8 cellular contexts compared by ENCODE assay signal in the genomic region with DNA sequence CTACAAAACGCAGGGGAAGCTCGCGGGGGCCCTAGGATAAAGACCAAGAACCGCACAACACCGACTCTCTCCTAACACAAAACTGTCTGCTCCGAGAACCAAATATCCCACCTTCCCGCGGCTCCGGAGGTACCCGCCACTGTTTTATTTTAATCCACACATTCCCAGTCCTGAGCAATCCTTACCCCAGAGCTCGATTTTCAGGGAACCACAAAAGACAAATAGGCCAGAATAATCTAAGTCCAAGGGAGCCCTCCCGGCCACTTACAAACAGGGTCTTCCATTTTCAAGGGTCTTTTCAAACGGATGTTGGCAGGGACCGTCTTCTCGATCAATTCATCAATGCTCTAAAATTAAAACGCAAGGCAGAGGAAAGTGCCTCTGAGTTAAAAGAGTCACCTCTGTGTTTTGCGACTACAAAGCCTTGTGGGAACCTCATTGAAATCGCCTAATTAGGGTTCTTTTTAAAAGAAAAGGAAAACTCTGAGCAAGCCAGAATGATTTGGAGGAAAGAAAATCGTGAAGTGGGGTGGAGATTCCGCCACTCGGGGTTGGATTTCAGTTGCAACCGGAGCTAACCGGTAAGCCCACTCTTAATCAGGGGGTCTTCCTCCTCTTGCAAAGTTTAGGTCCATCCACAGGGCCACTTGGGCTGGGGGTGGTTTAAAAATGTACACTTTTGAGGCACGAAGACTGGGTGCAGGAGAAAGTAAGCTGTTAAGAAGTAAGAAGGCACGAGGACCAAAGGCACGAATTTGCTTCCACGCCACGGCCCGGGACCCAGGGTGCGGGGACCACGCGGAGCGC. TPM values are rescaled to one million over a fixed set of nuclear protein-coding genes. Genes with fewer than 3 reads are reported as not detected.
DNase-seq lines count a peak whose midpoint lies in the region; ATAC-seq, FAIRE-seq and TF ChIP-seq lines count a peak whose summit lies in the region.

No MANE protein-coding gene starts in this region.

- no peaks in the 10 kb centered on the region for H4K20me1 ChIP-seq in KMS-11 (ENCODE audit: insufficient read depth)

- FAIRE-seq in H54 (lab: Jason Lieb, UNC) = no peak

- peak overlapping the region in 2 of 8 donors; percentile 15 to 72 for H3K27ac Mint-ChIP-seq in CD8-positive, alpha-beta memory T cell
- H3K27ac Mint-ChIP-seq in nephron progenitor cell = no peak overlapping the region

- POLR2A ChIA-PET in CD8-positive, alpha-beta memory T cell (lab: Charles Lee) = interaction anchor here (1.0 kb wide), 1 partner anchor 37 kb away, joined by 3 read pairs; no protein-coding TSS in a partner anchor

- CTCF ChIA-PET in CD8-positive, alpha-beta memory T cell (lab: Charles Lee) = interaction anchor here (1.2 to 2.1 kb wide), 2 partner anchors 10 to 33 kb away, joined by 4 to 8 read pairs; no protein-coding TSS in a partner anchor

- peak in 2 of 5 donors; percentile 8 to 17 for DNase-seq in CD8-positive, alpha-beta memory T cell
- no peak for DNase-seq in colonic mucosa
- DNase-seq in nephron progenitor cell = no peak
- no peak for DNase-seq in H54 (ENCODE audit: insufficient read length, low spot score)
- DNase-seq in NCI-H774 (lab: John Stamatoyannopoulos, UW) = no peak

- H3K27me3 ChIP-seq in CD8-positive, alpha-beta memory T cell (ENCODE audit: insufficient read depth, low read length, poor library complexity, severe bottlenecking) = peaks cover 22% of the 10 kb centered on the region
- H3K27me3 ChIP-seq in KMS-11 (ENCODE audit: insufficient read depth, low read depth) (0 out of 2 replicates have a peak, but pooled peaks cover 5% of the 10 kb centered on the region), colonic mucosa (peaks cover 26% of the 10 kb centered on the region)

- H3K4me3 Mint-ChIP-seq in CD8-positive, alpha-beta memory T cell = peak overlapping the region; percentile 73 to 89 (median 78)
- peak overlapping the region; percentile 82 for H3K4me3 Mint-ChIP-seq in nephron progenitor cell

- H3K36me3 Mint-ChIP-seq in CD8-positive, alpha-beta memory T cell = no peaks in the 10 kb centered on the region
- H3K36me3 Mint-ChIP-seq in nephron progenitor cell (ENCODE audit: low read depth) = no peaks in the 10 kb centered on the region

- peak overlapping the region; percentile 23; the same call in 1 of the 2 replicates for H3K4me2 ChIP-seq in KMS-11

- intact Hi-C loops in colonic mucosa (cut with DNase I) = no loop called here

- H3K9me3 ChIP-seq in CD8-positive, alpha-beta memory T cell (ENCODE audit: low read length) = no peaks in the 10 kb centered on the region
- H3K9me3 ChIP-seq in colonic mucosa = no peaks in the 10 kb centered on the region

- H3K27me3 Mint-ChIP-seq in CD8-positive, alpha-beta memory T cell = peaks cover 57 to 72% of the 10 kb centered on the region in 2 donors
- peaks cover 78% of the 10 kb centered on the region for H3K27me3 Mint-ChIP-seq in nephron progenitor cell (ENCODE audit: low read depth, poor library complexity)

- TF ChIP-seq POLR2A in H54 (IDR thresholded peaks at IDR 0.05; ENCODE audit: low read depth, low read length) = no peak

- H3K27ac ChIP-seq in CD8-positive, alpha-beta memory T cell (ENCODE audit: low read depth, low read length) = no peak overlapping the region
- H3K27ac ChIP-seq in KMS-11 (no peak overlapping the region), colonic mucosa (no peak overlapping the region)

- no peak overlapping the region for H3K9ac ChIP-seq in KMS-11
- H3K9ac ChIP-seq in colonic mucosa (ENCODE audit: low read depth in 2 of 2, low read length in 2 of 2) = no peak overlapping the region

- ATAC-seq in GM18517 (IDR thresholded peaks at IDR 0.05; ENCODE audit: unreplicated experiment) (no peak), HG03045 (IDR thresholded peaks at IDR 0.05; ENCODE audit: unreplicated experiment) (no peak)

- H3K79me2 ChIP-seq in KMS-11 (ENCODE audit: insufficient read depth, low read depth) = no peaks in the 10 kb centered on the region

- peaks cover 0 to 2% (median 0%) of the 10 kb centered on the region in 5 donors for H3K9me3 Mint-ChIP-seq in CD8-positive, alpha-beta memory T cell
- no peaks in the 10 kb centered on the region for H3K9me3 Mint-ChIP-seq in nephron progenitor cell

- peaks cover 19 to 22% (median 19%) of the 10 kb centered on the region in 3 donors for H3K4me1 Mint-ChIP-seq in CD8-positive, alpha-beta memory T cell
- peaks cover 26% of the 10 kb centered on the region for H3K4me1 Mint-ChIP-seq in nephron progenitor cell

- no peak for TF ChIP-seq CTCF in KMS-11 (conservative IDR thresholded peaks at IDR 0.05; ENCODE audit: low read depth, low read length)
- no peak for TF ChIP-seq CTCF in colonic mucosa (IDR thresholded peaks at IDR 0.05)
- TF ChIP-seq CTCF in nephron progenitor cell (IDR thresholded peaks at IDR 0.05) = no peak

- peaks cover 11% of the 10 kb centered on the region for H3K4me1 ChIP-seq in CD8-positive, alpha-beta memory T cell (ENCODE audit: insufficient read depth, low read length)
- H3K4me1 ChIP-seq in KMS-11 (ENCODE audit: low read depth, poor library complexity, severe bottlenecking) (no peaks in the 10 kb centered on the region), colonic mucosa (peaks cover 3% of the 10 kb centered on the region)

- H3K4me3 ChIP-seq in CD8-positive, alpha-beta memory T cell (ENCODE audit: low read length) = peak overlapping the region; percentile 6
- H3K4me3 ChIP-seq in KMS-11 (IDR thresholded peaks at IDR 0.05; ENCODE audit: insufficient read depth, low read depth, low read length) = no peak overlapping the region
- H3K4me3 ChIP-seq in colonic mucosa = peak overlapping the region; percentile 37

- no peaks in the 10 kb centered on the region for H3K36me3 ChIP-seq in CD8-positive, alpha-beta memory T cell (ENCODE audit: insufficient read depth, low read length)
- no peaks in the 10 kb centered on the region for H3K36me3 ChIP-seq in KMS-11 (ENCODE audit: insufficient read depth)
- H3K36me3 ChIP-seq in colonic mucosa = no peaks in the 10 kb centered on the region

- H2AFZ ChIP-seq in KMS-11 (ENCODE audit: low read depth) = peak overlapping the region; percentile 91; the same call in 1 of the 2 replicates

RNA-seq across cellular contexts. Expression of a gene that starts 1.0 kb away (rescaled TPM):
- 1 to 10 TPM; 3.1 to 3.8 TPM for total RNA-seq in CD8-positive, alpha-beta memory T cell
- 0.58 TPM for polyA plus RNA-seq in CD8-positive, alpha-beta memory T cell
- total RNA-seq in colonic mucosa = 1 to 10 TPM in 1 of 2 donors, under 1 TPM in 1; 0.21 to 1.1 TPM
